ENCODE assay signal across 18 cellular contexts in genomic region chr7:96400001-96400400, GRCh38.
DNase-seq lines count a peak whose midpoint lies in the region; ATAC-seq, FAIRE-seq and TF ChIP-seq lines count a peak whose summit lies in the region.
"Had no signal": no experiment of that assay in that cellular context is flagged by ENCODE, and none has a peak within 500 bp of the region (broad histone marks: within the 10 kb centered on the region; RNA-seq: fewer than 3 reads in every experiment).

No MANE protein-coding gene starts in this region.

- no peak overlapping the region for H3K4me3 ChIP-seq in bronchial epithelial cell (ENCODE audit: low read depth, low read length)
- H3K4me3 ChIP-seq: BLaER1, GM23338 had no signal

- peaks cover 6% of the 10 kb centered on the region for H3K27me3 Mint-ChIP-seq in activated T-helper 1 cell treated with anti-CD3 and anti-CD28 coated beads, Interleukin-12 subunit alpha, Interleukin-12 subunit beta, Interleukin-2, Interleukin-4 antibody, amounts not matched to agents 30 ng/mL and 10 ng/mL and 1 ng/mL, durations not matched to agents 14 hours and 24 hours and 36 hours (ENCODE audit: insufficient read depth)

- in situ Hi-C loops in SK-MEL-5 (cut with HindIII; ENCODE audit: low pct_unique_long_range_greater_than_20kb, low sequenced_read_pairs), result no loop called here

- intact Hi-C loops in activated T-helper 1 cell treated with anti-CD3 and anti-CD28 coated beads, Interleukin-12 subunit alpha, Interleukin-12 subunit beta, Interleukin-2, Interleukin-4 antibody, amounts not matched to agents 30 ng/mL and 10 ng/mL and 1 ng/mL, durations not matched to agents 14 hours and 24 hours and 36 hours (cut with micrococcal nuclease), result no loop called here

- DNase-seq in SK-MEL-5 (ENCODE audit: low read depth, low spot score) (peak; percentile 63), bronchial epithelial cell (ENCODE audit: low read depth) (peak; percentile 68), foreskin keratinocyte (peak; percentile 25 to 55), DMS53 (lab: John Stamatoyannopoulos, UW) (no peak)
- DNase-seq in activated T-helper 1 cell treated with anti-CD3 and anti-CD28 coated beads, Interleukin-12 subunit alpha, Interleukin-12 subunit beta, Interleukin-2, Interleukin-4 antibody, amounts not matched to agents 30 ng/mL and 10 ng/mL and 1 ng/mL, durations not matched to agents 14 hours and 24 hours and 36 hours (ENCODE audit: low spot score), result no peak
- no peak for DNase-seq in activated CD4-positive, alpha-beta T cell treated with anti-CD3 and anti-CD28 coated beads, Interleukin-2, amount 50 U/mL, for 1 hour
- DNase-seq: Caco-2; CD4-positive, CD25-positive, alpha-beta regulatory T cell; CD8-positive, alpha-beta T cell; DMS79 treated with DMSO at 0.1 percent for 48 hours; GF-D8; H9 had no signal

- no peak for TF ChIP-seq CTCF in bronchial epithelial cell (IDR thresholded peaks at IDR 0.05; ENCODE audit: insufficient read depth, low read length, severe bottlenecking)
- TF ChIP-seq CTCF in foreskin keratinocyte (conservative IDR thresholded peaks at IDR 0.05), result no peak

- peaks cover 2% of the 10 kb centered on the region for H3K36me3 Mint-ChIP-seq in activated T-helper 1 cell treated with anti-CD3 and anti-CD28 coated beads, Interleukin-12 subunit alpha, Interleukin-12 subunit beta, Interleukin-2, Interleukin-4 antibody, amounts not matched to agents 30 ng/mL and 10 ng/mL and 1 ng/mL, durations not matched to agents 14 hours and 24 hours and 36 hours (ENCODE audit: low read depth)
- H3K36me3 Mint-ChIP-seq: CD4-positive, CD25-positive, alpha-beta regulatory T cell; CD8-positive, alpha-beta T cell had no signal

- no peaks in the 10 kb centered on the region for H3K36me3 ChIP-seq in bronchial epithelial cell (ENCODE audit: control insufficient read depth, insufficient read depth, low read length)
- H3K36me3 ChIP-seq: BLaER1 had no signal

- no peak overlapping the region for H3K4me3 Mint-ChIP-seq in activated T-helper 1 cell treated with anti-CD3 and anti-CD28 coated beads, Interleukin-12 subunit alpha, Interleukin-12 subunit beta, Interleukin-2, Interleukin-4 antibody, amounts not matched to agents 30 ng/mL and 10 ng/mL and 1 ng/mL, durations not matched to agents 14 hours and 24 hours and 36 hours
- H3K4me3 Mint-ChIP-seq: CD4-positive, CD25-positive, alpha-beta regulatory T cell; CD8-positive, alpha-beta T cell; GM23338; H9 had no signal

- H3K27ac ChIP-seq in foreskin keratinocyte, result no peak overlapping the region
- H3K27ac ChIP-seq: BLaER1, C4-2B had no signal

- ATAC-seq in foreskin keratinocyte, result peak; percentile 78
- ATAC-seq: CD8-positive, alpha-beta T cell; GM23338; HCT116 had no signal

- FAIRE-seq in bronchial epithelial cell (lab: Jason Lieb, UNC), result no peak
- FAIRE-seq: GM12891, GM18507 had no signal

- H3K27me3 ChIP-seq in bronchial epithelial cell (ENCODE audit: control insufficient read depth, insufficient read depth, low read length) (no peaks in the 10 kb centered on the region), foreskin keratinocyte (no peaks in the 10 kb centered on the region)
- H3K27me3 ChIP-seq: BLaER1 had no signal

- no peak overlapping the region for H3K27ac Mint-ChIP-seq in activated T-helper 1 cell treated with anti-CD3 and anti-CD28 coated beads, Interleukin-12 subunit alpha, Interleukin-12 subunit beta, Interleukin-2, Interleukin-4 antibody, amounts not matched to agents 30 ng/mL and 10 ng/mL and 1 ng/mL, durations not matched to agents 14 hours and 24 hours and 36 hours
- H3K27ac Mint-ChIP-seq: CD4-positive, CD25-positive, alpha-beta regulatory T cell; CD8-positive, alpha-beta T cell; GM23338; H9 had no signal

- no peaks in the 10 kb centered on the region for H3K4me1 ChIP-seq in foreskin keratinocyte
- H3K4me1 ChIP-seq: BLaER1, Caco-2 had no signal

- H3K9me3 Mint-ChIP-seq in activated T-helper 1 cell treated with anti-CD3 and anti-CD28 coated beads, Interleukin-12 subunit alpha, Interleukin-12 subunit beta, Interleukin-2, Interleukin-4 antibody, amounts not matched to agents 30 ng/mL and 10 ng/mL and 1 ng/mL, durations not matched to agents 14 hours and 24 hours and 36 hours, result no peaks in the 10 kb centered on the region
- H3K9me3 Mint-ChIP-seq: CD8-positive, alpha-beta T cell; GM23338 had no signal

- H3K4me1 Mint-ChIP-seq in activated T-helper 1 cell treated with anti-CD3 and anti-CD28 coated beads, Interleukin-12 subunit alpha, Interleukin-12 subunit beta, Interleukin-2, Interleukin-4 antibody, amounts not matched to agents 30 ng/mL and 10 ng/mL and 1 ng/mL, durations not matched to agents 14 hours and 24 hours and 36 hours (ENCODE audit: low read depth), result no peaks in the 10 kb centered on the region
- H3K4me1 Mint-ChIP-seq: CD4-positive, CD25-positive, alpha-beta regulatory T cell had no signal

Comparison
In these comparisons a context has a peak if more than half of its experiments do, and no peak if none do; other contexts are left out.
1. DNase-seq: peak in SK-MEL-5 (single experiment), bronchial epithelial cell (single experiment) and foreskin keratinocyte (2 of 2); none in DMS53 (single experiment), activated T-helper 1 cell treated with anti-CD3 and anti-CD28 coated beads, Interleukin-12 subunit alpha, Interleukin-12 subunit beta, Interleukin-2, Interleukin-4 antibody, amounts not matched to agents 30 ng/mL and 10 ng/mL and 1 ng/mL, durations not matched to agents 14 hours and 24 hours and 36 hours (single experiment) and activated CD4-positive, alpha-beta T cell treated with anti-CD3 and anti-CD28 coated beads, Interleukin-2, amount 50 U/mL, for 1 hour (single experiment).